In the genomic region with DNA sequence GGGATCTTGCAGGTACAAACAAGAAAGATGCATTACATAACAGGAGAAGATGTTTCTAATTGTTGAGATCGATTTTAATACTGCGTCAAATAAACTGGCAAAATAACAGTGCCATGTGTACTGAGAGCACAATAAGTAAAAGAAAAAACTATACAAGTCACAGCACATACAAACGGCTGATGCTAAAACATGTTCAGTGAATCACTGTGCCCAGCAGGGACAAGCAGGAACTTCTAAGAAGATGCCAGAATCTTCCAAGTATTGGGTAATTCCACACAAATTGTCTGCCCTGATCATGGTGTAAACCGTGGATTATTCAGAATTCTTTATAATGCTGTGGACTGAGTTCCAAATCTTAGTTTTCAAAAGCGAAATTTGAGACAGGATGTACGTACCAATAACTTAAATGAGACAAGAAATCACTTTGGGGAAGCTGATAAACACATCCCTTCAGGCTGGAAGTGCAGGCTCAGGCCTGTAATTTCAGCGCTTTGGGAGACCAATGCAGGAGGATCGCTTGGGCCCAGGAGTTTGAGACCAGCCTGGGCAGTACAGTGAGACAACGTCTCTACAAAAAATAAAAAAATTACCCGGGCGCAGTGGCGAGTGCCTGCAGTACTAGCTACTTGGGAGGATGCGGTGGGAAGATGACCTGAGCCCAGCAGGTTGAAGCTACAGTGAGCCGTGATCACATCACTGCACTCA, we compare ENCODE assay signal across 16 cellular contexts. TPM values are rescaled to one million over a fixed set of nuclear protein-coding genes. Genes with fewer than 3 reads are reported as not detected.
DNase-seq lines count a peak whose midpoint lies in the region; ATAC-seq and TF ChIP-seq lines count a peak whose summit lies in the region.
"Had no signal": no experiment of that assay in that cellular context is flagged by ENCODE, and none has a peak within 500 bp of the region (broad histone marks: within the 10 kb centered on the region; RNA-seq: fewer than 3 reads in every experiment).

No MANE protein-coding gene starts in this region.

- no TSS peak for BruUV-seq in mammary epithelial cell (replicated peaks; lab: Mats Ljungman, UMichigan)

- no peak for ATAC-seq in GM23338
- no peak for ATAC-seq in HG03108 (IDR thresholded peaks at IDR 0.05; ENCODE audit: unreplicated experiment)
- ATAC-seq: stimulated activated naive B cell treated with anti-CD40 and anti-IgM and Interleukin-4, amounts not matched to agents 10 μg/mL and 1 μg/mL and 100 μg/mL, for 72 hours had no signal

- H3K4me2 ChIP-seq in GM23338 (no peak overlapping the region), mammary epithelial cell (ENCODE audit: insufficient read depth, low read depth, low read length) (peak overlapping the region; percentile 53)

- H3K27me3 Mint-ChIP-seq in GM23338 (ENCODE audit: insufficient read depth, low read depth, poor library complexity) = peaks cover 1% of the 10 kb centered on the region
- no peaks in the 10 kb centered on the region for H3K27me3 Mint-ChIP-seq in T-helper 2 cell treated with Interferon-gamma antibody and Interleukin-4, amounts not matched to agents 5 μg/mL and 100 μg/mL, for 36 hours (ENCODE audit: low read depth)
- H3K27me3 Mint-ChIP-seq: stimulated activated naive B cell treated with anti-CD40 and anti-IgM and Interleukin-4, amounts not matched to agents 10 μg/mL and 1 μg/mL and 100 μg/mL, for 72 hours had no signal

- no peaks in the 10 kb centered on the region for H3K9me3 ChIP-seq in mammary epithelial cell (replicated peaks; ENCODE audit: insufficient read depth, low read length)
- no peaks in the 10 kb centered on the region for H3K9me3 ChIP-seq in prostate gland
- H3K9me3 ChIP-seq in WERI-Rb-1 (ENCODE audit: severe bottlenecking) = peaks cover 3% of the 10 kb centered on the region

- H3K27ac ChIP-seq in GM23338 (ENCODE audit: low read depth) (no peak overlapping the region), mammary epithelial cell (ENCODE audit: insufficient read depth, low read depth, low read length) (peak overlapping the region; percentile 28), prostate gland (peak overlapping the region; percentile 37 to 46), WERI-Rb-1 (no peak overlapping the region)
- H3K27ac ChIP-seq: BLaER1 treated with 17β-estradiol and CSF1 and Interleukin-3, amounts not matched to agents 10 nM and 100 nM had no signal

- no peak overlapping the region for H3K27ac Mint-ChIP-seq in GM23338
- peak overlapping the region; percentile 85 for H3K27ac Mint-ChIP-seq in T-helper 2 cell treated with Interferon-gamma antibody and Interleukin-4, amounts not matched to agents 5 μg/mL and 100 μg/mL, for 36 hours
- H3K27ac Mint-ChIP-seq: stimulated activated naive B cell treated with anti-CD40 and anti-IgM and Interleukin-4, amounts not matched to agents 10 μg/mL and 1 μg/mL and 100 μg/mL, for 72 hours had no signal

- intact Hi-C loops in mammary epithelial cell (cut with micrococcal nuclease) (no loop called here), prostate gland (cut with DNase I) (no loop called here)

- H2AFZ ChIP-seq in GM23338 (peak overlapping the region; percentile 13), mammary epithelial cell (ENCODE audit: low read depth, low read length) (peak overlapping the region; percentile 49)

- DNase-seq in GM23338 (ENCODE audit: low spot score) (no peak), mammary epithelial cell (peak; percentile 80), prostate gland (ENCODE audit: low spot score) (peak; percentile 34), WERI-Rb-1 (no peak), NOMO-1 treated with dmso at 0.1 percent for 144 hours (lab: John Stamatoyannopoulos, UW; ENCODE audit: unreplicated experiment) (no peak), cerebellar nuclear complex (lab: John Stamatoyannopoulos, UW) (no peak)
- DNase-seq in T-helper 2 cell treated with Interferon-gamma antibody and Interleukin-4, amounts not matched to agents 5 μg/mL and 100 μg/mL, for 36 hours (ENCODE audit: low spot score) = no peak
- DNase-seq: midbrain; NCI-H2081 treated with DMSO at 0.1 percent for 48 hours; posterior cingulate gyrus; stimulated activated CD4-positive, alpha-beta T cell treated with anti-CD3 and anti-CD28 coated beads, Interleukin-2, amount 100 ng/mL, for 24 hours; stimulated activated naive B cell treated with anti-CD40 and anti-IgM and Interleukin-4, amounts not matched to agents 10 μg/mL and 1 μg/mL and 100 μg/mL, for 72 hours had no signal

- TF ChIP-seq CTCF in GM23338 (conservative IDR thresholded peaks at IDR 0.05; ENCODE audit: low read depth in 2 of 2) (no peak), mammary epithelial cell (conservative IDR thresholded peaks at IDR 0.05 in 1 of 2, IDR thresholded peaks at IDR 0.05 in 1 of 2; ENCODE audit: extremely low read depth in 1 of 2, insufficient read depth in 1 of 2, low read depth in 1 of 2, low read length in 2 of 2) (no peak), prostate gland (IDR thresholded peaks at IDR 0.05) (no peak), WERI-Rb-1 (IDR thresholded peaks at IDR 0.05; ENCODE audit: low read depth, low read length) (no peak)

- H3K4me1 Mint-ChIP-seq in GM23338 = peaks cover 17% of the 10 kb centered on the region
- H3K4me1 Mint-ChIP-seq in T-helper 2 cell treated with Interferon-gamma antibody and Interleukin-4, amounts not matched to agents 5 μg/mL and 100 μg/mL, for 36 hours (ENCODE audit: low read depth) = peaks cover 68% of the 10 kb centered on the region

- no peak overlapping the region for H3K4me3 Mint-ChIP-seq in GM23338
- peak overlapping the region; percentile 68 for H3K4me3 Mint-ChIP-seq in T-helper 2 cell treated with Interferon-gamma antibody and Interleukin-4, amounts not matched to agents 5 μg/mL and 100 μg/mL, for 36 hours
- H3K4me3 Mint-ChIP-seq: stimulated activated naive B cell treated with anti-CD40 and anti-IgM and Interleukin-4, amounts not matched to agents 10 μg/mL and 1 μg/mL and 100 μg/mL, for 72 hours had no signal

- H3K36me3 ChIP-seq in GM23338 (ENCODE audit: insufficient read depth) (no peaks in the 10 kb centered on the region), mammary epithelial cell (ENCODE audit: insufficient read depth, low read length) (no peaks in the 10 kb centered on the region), prostate gland (no peaks in the 10 kb centered on the region), WERI-Rb-1 (no peaks in the 10 kb centered on the region)
- H3K36me3 ChIP-seq: BLaER1 treated with 17β-estradiol and CSF1 and Interleukin-3, amounts not matched to agents 10 nM and 100 nM had no signal

- no peak overlapping the region for H3K4me3 ChIP-seq in GM23338
- H3K4me3 ChIP-seq in mammary epithelial cell (replicated peaks in 1 of 3; ENCODE audit: insufficient read depth in 1 of 3, low read depth in 2 of 3, low read length in 3 of 3) = no peak overlapping the region
- no peak overlapping the region for H3K4me3 ChIP-seq in prostate gland
- H3K4me3 ChIP-seq in WERI-Rb-1 (ENCODE audit: low read depth, low read length) = no peak overlapping the region
- H3K4me3 ChIP-seq: BLaER1 treated with 17β-estradiol and CSF1 and Interleukin-3, amounts not matched to agents 10 nM and 100 nM had no signal

- no peaks in the 10 kb centered on the region for H3K9me2 ChIP-seq in GM23338 (ENCODE audit: insufficient read depth)

- H3K79me2 ChIP-seq in GM23338 (replicated peaks; ENCODE audit: insufficient read depth) (no peaks in the 10 kb centered on the region), mammary epithelial cell (ENCODE audit: insufficient read depth, low read length) (no peaks in the 10 kb centered on the region)

- H3K9ac ChIP-seq in mammary epithelial cell (ENCODE audit: insufficient read depth, low read length) = no peak overlapping the region
- H3K9ac ChIP-seq: BLaER1 treated with 17β-estradiol and CSF1 and Interleukin-3, amounts not matched to agents 10 nM and 100 nM had no signal

- CTCF ChIA-PET in mammary epithelial cell (lab: Charles Lee; ENCODE audit: low non-redundant PET) = no interaction called here

- H4K20me1 ChIP-seq in GM23338 (replicated peaks; ENCODE audit: insufficient read depth) (no peaks in the 10 kb centered on the region), mammary epithelial cell (ENCODE audit: insufficient read depth, low read length) (no peaks in the 10 kb centered on the region)
- H4K20me1 ChIP-seq: BLaER1 treated with 17β-estradiol and CSF1 and Interleukin-3, amounts not matched to agents 10 nM and 100 nM had no signal

- 42% methylated on average over 14 of the region's 14 CpGs for WGBS in mammary epithelial cell (ENCODE audit: low coverage, missing lambda C conversion rate)
- WGBS in prostate gland = 55% methylated on average over 14 of the region's 14 CpGs

- in situ Hi-C loops in mammary epithelial cell (cut with MboI; ENCODE audit: low sequenced_read_pairs in 2 of 2) = loop anchor here in 1 of 2 donors (25.0 kb wide), 1 partner anchor 221 kb away; no protein-coding TSS in a partner anchor

- dilution Hi-C loops in mammary epithelial cell (cut with HindIII; ENCODE audit: low sequenced_read_pairs) = loop anchor here (5.0 kb wide), 1 partner anchor 41 kb away; no protein-coding TSS in a partner anchor

- TF ChIP-seq POLR2A in prostate gland (IDR thresholded peaks at IDR 0.05) = no peak

- H3K9me3 Mint-ChIP-seq in GM23338 = no peaks in the 10 kb centered on the region; the same call in 2 of the 3 replicates
- peaks cover 21% of the 10 kb centered on the region for H3K9me3 Mint-ChIP-seq in T-helper 2 cell treated with Interferon-gamma antibody and Interleukin-4, amounts not matched to agents 5 μg/mL and 100 μg/mL, for 36 hours

- H3K27me3 ChIP-seq in GM23338 (ENCODE audit: insufficient read depth) (no peaks in the 10 kb centered on the region), mammary epithelial cell (ENCODE audit: insufficient read depth, low read length) (no peaks in the 10 kb centered on the region), prostate gland (replicated peaks; ENCODE audit: insufficient read depth) (no peaks in the 10 kb centered on the region), WERI-Rb-1 (ENCODE audit: insufficient read depth, low read depth, severe bottlenecking) (no peaks in the 10 kb centered on the region)
- H3K27me3 ChIP-seq: BLaER1 treated with 17β-estradiol and CSF1 and Interleukin-3, amounts not matched to agents 10 nM and 100 nM had no signal

- H3F3A ChIP-seq in GM23338 (replicated peaks; ENCODE audit: low read depth) = no peaks in the 10 kb centered on the region

- no peaks in the 10 kb centered on the region for H3K36me3 Mint-ChIP-seq in GM23338 (ENCODE audit: low read depth)
- peaks cover 26% of the 10 kb centered on the region for H3K36me3 Mint-ChIP-seq in T-helper 2 cell treated with Interferon-gamma antibody and Interleukin-4, amounts not matched to agents 5 μg/mL and 100 μg/mL, for 36 hours (ENCODE audit: low read depth)
- H3K36me3 Mint-ChIP-seq: stimulated activated naive B cell treated with anti-CD40 and anti-IgM and Interleukin-4, amounts not matched to agents 10 μg/mL and 1 μg/mL and 100 μg/mL, for 72 hours had no signal

- H3K4me1 ChIP-seq in GM23338 (ENCODE audit: insufficient read depth) (peaks cover 17% of the 10 kb centered on the region), mammary epithelial cell (ENCODE audit: insufficient read depth, low read length) (peaks cover 18% of the 10 kb centered on the region), prostate gland (replicated peaks) (no peaks in the 10 kb centered on the region)

RNA-seq across cellular contexts. Expression of a gene that starts 54.4 kb away (rescaled TPM):
- total RNA-seq in GM23338 (2014; rRNA removed; shearing (Covaris generic)) = not detected in 2 replicates
- polyA plus RNA-seq in GM23338 (2016; fragmentation: Nextera tagmentation; extraction: Ambion mirVana) = not detected in 2 replicates
- not detected for total RNA-seq in mammary epithelial cell
- polyA plus RNA-seq in mammary epithelial cell = not detected
- polyA minus RNA-seq in mammary epithelial cell = not detected
- total RNA-seq in prostate gland = 1 to 10 TPM in 1 of 2 donors, under 1 TPM in 1; 0.57 to 1.3 TPM
- total RNA-seq: G401, LHCN-M2 had no signal

Comparison
In these comparisons a context has a peak if more than half of its experiments do, and no peak if none do; other contexts are left out.
1. DNase-seq: peak in mammary epithelial cell (single experiment) and prostate gland (single experiment); none in GM23338 (single experiment), T-helper 2 cell treated with Interferon-gamma antibody and Interleukin-4, amounts not matched to agents 5 μg/mL and 100 μg/mL, for 36 hours (single experiment), WERI-Rb-1 (single experiment), NOMO-1 treated with dmso at 0.1 percent for 144 hours (single experiment) and cerebellar nuclear complex (0 of 2).
2. H3K27ac ChIP-seq: peak in mammary epithelial cell (single experiment) and prostate gland (2 of 2); none in GM23338 (single experiment) and WERI-Rb-1 (single experiment).